Comparison of ENCODE assay signal across 9 cellular contexts in genomic region chr9:35341585-35341984, GRCh38.
DNase-seq lines count a peak whose midpoint lies in the region; ATAC-seq and TF ChIP-seq lines count a peak whose summit lies in the region.
"Had no signal": no experiment of that assay in that cellular context is flagged by ENCODE, and none has a peak within 500 bp of the region (broad histone marks: within the 10 kb centered on the region; RNA-seq: fewer than 3 reads in every experiment).

No MANE protein-coding gene starts in this region.

- intact Hi-C loops in testis (cut with DNase I; ENCODE audit: low total_unique reads): no loop called here

- no peaks in the 10 kb centered on the region for H3K27me3 ChIP-seq in testis

- no peaks in the 10 kb centered on the region for H3K9me3 ChIP-seq in testis

- no peak overlapping the region for H3K4me3 ChIP-seq in testis

- no peak for TF ChIP-seq CTCF in testis (IDR thresholded peaks at IDR 0.05)

- ATAC-seq in GM18519 (IDR thresholded peaks at IDR 0.05; ENCODE audit: low FRiP score, unreplicated experiment) (no peak), GM19395 (IDR thresholded peaks at IDR 0.05; ENCODE audit: unreplicated experiment) (no peak)

- DNase-seq in NCI-H1092 treated with DMSO at 0.1 percent for 48 hours (lab: John Stamatoyannopoulos, UW) (peak; percentile 33), NCI-H1092 (lab: John Stamatoyannopoulos, UW) (no peak), brain pericyte (ENCODE audit: low read depth, low spot score) (peak; percentile 44), left kidney (ENCODE audit: low read depth, low spot score) (peak; percentile 22), testis (peak; percentile 62), UCSD-AML1 (lab: John Stamatoyannopoulos, UW; ENCODE audit: unreplicated experiment) (no peak)
- DNase-seq: activated CD4-positive, alpha-beta T cell treated with anti-CD3 and anti-CD28 coated beads, Interleukin-2, amount 10 ng/mL, durations not matched to agents 24 days and 14 days had no signal

- 20 to 33% methylated on average over 5 of the region's 5 CpGs for WGBS in testis, 2 donors

- H3K27ac ChIP-seq in testis: peak overlapping the region in 1 of 2 donors; percentile 6

- TF ChIP-seq POLR2A in testis (IDR thresholded peaks at IDR 0.05): no peak

- no peaks in the 10 kb centered on the region for H3K36me3 ChIP-seq in testis (ENCODE audit: low read depth, missing control alignments)

- no peaks in the 10 kb centered on the region for H3K4me1 ChIP-seq in testis

Comparison
In these comparisons a context has a peak if more than half of its experiments do, and no peak if none do; other contexts are left out.
1. DNase-seq: peak in NCI-H1092 treated with DMSO at 0.1 percent for 48 hours (single experiment), brain pericyte (single experiment), left kidney (single experiment) and testis (single experiment); none in NCI-H1092 (single experiment) and UCSD-AML1 (single experiment).